ENCODE assay signal across 16 cellular contexts in genomic region chr2:201256001-201256544, GRCh38. TPM values are rescaled to one million over a fixed set of nuclear protein-coding genes. Genes with fewer than 3 reads are reported as not detected.
DNase-seq lines count a peak whose midpoint lies in the region; ATAC-seq, FAIRE-seq and TF ChIP-seq lines count a peak whose summit lies in the region.
"Had no signal": no experiment of that assay in that cellular context is flagged by ENCODE, and none has a peak within 500 bp of the region (broad histone marks: within the 10 kb centered on the region; RNA-seq: fewer than 3 reads in every experiment).

No MANE protein-coding gene starts in this region.

- TF ChIP-seq RAD21 in A549 (conservative IDR thresholded peaks at IDR 0.05 in 1 of 2, IDR thresholded peaks at IDR 0.05 in 1 of 2), result no peak

- TF ChIP-seq EP300 in A549 (IDR thresholded peaks at IDR 0.05), result no peak

- no peak overlapping the region for H3K9ac ChIP-seq in kidney (ENCODE audit: low read length in 2 of 2)

- H3K36me3 ChIP-seq in Caco-2 (ENCODE audit: control insufficient read depth, insufficient read depth, low read length) (no peaks in the 10 kb centered on the region), esophagus (ENCODE audit: control insufficient read depth in 2 of 2, insufficient read depth in 2 of 2, low read length in 1 of 2) (peaks cover 0 to 3% of the 10 kb centered on the region in 2 donors), OCI-LY7 (ENCODE audit: insufficient read depth, low read length) (0 out of 2 replicates have a peak, but pooled peaks cover 5% of the 10 kb centered on the region), kidney (ENCODE audit: control insufficient read depth in 1 of 2, insufficient read depth in 2 of 2, low read length in 2 of 2) (no peaks in the 10 kb centered on the region)
- H3K36me3 ChIP-seq: BE2C, gastrocnemius medialis, HAP-1, Peyer's patch had no signal

- peaks cover 41% of the 10 kb centered on the region for H3K4me1 ChIP-seq in A549
- peaks cover 8% of the 10 kb centered on the region for H3K4me1 ChIP-seq in Caco-2
- H3K4me1 ChIP-seq in esophagus (ENCODE audit: control insufficient read depth in 2 of 2, insufficient read depth in 2 of 2, low read length in 1 of 2), result peaks cover 0 to 8% of the 10 kb centered on the region in 2 donors
- peaks cover 31% of the 10 kb centered on the region for H3K4me1 ChIP-seq in OCI-LY7 (ENCODE audit: insufficient read depth, low read length, poor library complexity, severe bottlenecking)
- H3K4me1 ChIP-seq in kidney (ENCODE audit: control insufficient read depth in 1 of 2, insufficient read depth in 1 of 2, low read depth in 1 of 2, low read length in 2 of 2), result peaks cover 0 to 3% of the 10 kb centered on the region in 2 donors

- H3K27ac Mint-ChIP-seq in Caco-2 (ENCODE audit: unreplicated experiment) (peak overlapping the region; percentile 93), T-helper 17 cell (peak overlapping the region; percentile 100)

- WGBS in A549 (ENCODE audit: missing lambda C conversion rate), result 85% methylated on average over 3 of the region's 3 CpGs
- WGBS in esophagus, 2 donors, result 78 to 91% methylated on average over 3 of the region's 3 CpGs

- H4K20me1 ChIP-seq in OCI-LY7 (ENCODE audit: insufficient read depth, low read length), result no peaks in the 10 kb centered on the region

- H3K27ac ChIP-seq in A549 (peak overlapping the region; percentile 38 to 61; a peak in 5 of 6 replicates), esophagus (ENCODE audit: low read depth in 2 of 2, low read length in 1 of 2) (peak overlapping the region; percentile 11 to 13), OCI-LY7 (ENCODE audit: low read depth, low read length, poor library complexity, severe bottlenecking) (no peak overlapping the region), kidney (ENCODE audit: low read depth in 2 of 2, low read length in 2 of 2) (no peak overlapping the region)
- H3K27ac ChIP-seq: gastrocnemius medialis had no signal

- TF ChIP-seq CTCF in A549 (IDR thresholded peaks at IDR 0.05) (no peak), Caco-2 (IDR thresholded peaks at IDR 0.05; ENCODE audit: insufficient read depth in 1 of 2, low read depth in 1 of 2, low read length in 1 of 2, severe bottlenecking in 1 of 2, unreplicated experiment in 1 of 2) (no peak), OCI-LY7 (conservative IDR thresholded peaks at IDR 0.05; ENCODE audit: low read length) (no peak), kidney (IDR thresholded peaks at IDR 0.05; ENCODE audit: borderline replicate concordance, extremely low read depth, insufficient read depth) (no peak)

- no peak for TF ChIP-seq POLR2A in A549 (IDR thresholded peaks at IDR 0.05; ENCODE audit: low read length)

- no peaks in the 10 kb centered on the region for H3K9me2 ChIP-seq in OCI-LY7 (ENCODE audit: insufficient read depth, low read length)

- H3K79me2 ChIP-seq in OCI-LY7 (ENCODE audit: insufficient read depth, low read depth, low read length), result peaks cover 24% of the 10 kb centered on the region

- H3K36me3 Mint-ChIP-seq in Caco-2 (ENCODE audit: insufficient read depth, unreplicated experiment), result peaks cover 9% of the 10 kb centered on the region
- H3K36me3 Mint-ChIP-seq in T-helper 17 cell (ENCODE audit: low read depth), result peaks cover 7% of the 10 kb centered on the region

- no peak for FAIRE-seq in A549 (lab: Jason Lieb, UNC)
- no peak for FAIRE-seq in kidney (lab: Jason Lieb, UNC)

- H3K9me3 ChIP-seq in A549 (no peaks in the 10 kb centered on the region), Caco-2 (no peaks in the 10 kb centered on the region), T-helper 17 cell (ENCODE audit: control insufficient read depth, low read length, poor library complexity, severe bottlenecking) (no peaks in the 10 kb centered on the region), esophagus (ENCODE audit: control insufficient read depth in 2 of 2, insufficient read depth in 1 of 2, low read depth in 1 of 2, low read length in 1 of 2) (no peaks in the 10 kb centered on the region), OCI-LY7 (ENCODE audit: low read length) (no peaks in the 10 kb centered on the region), kidney (ENCODE audit: control insufficient read depth in 1 of 2, low read length in 2 of 2) (no peaks in the 10 kb centered on the region)
- H3K9me3 ChIP-seq: BE2C, gastrocnemius medialis, HAP-1, Peyer's patch had no signal

- H3K27me3 Mint-ChIP-seq in Caco-2 (ENCODE audit: insufficient read depth, unreplicated experiment) (no peaks in the 10 kb centered on the region), T-helper 17 cell (no peaks in the 10 kb centered on the region)
- H3K27me3 Mint-ChIP-seq: stimulated activated naive CD8-positive, alpha-beta T cell treated with anti-CD3 and anti-CD28 coated beads, Interleukin-15, amount 100 ng/mL, for 72 hours had no signal

- ATAC-seq in A549, result no peak
- no peak for ATAC-seq in T-helper 17 cell
- ATAC-seq in GM18870 (IDR thresholded peaks at IDR 0.05; ENCODE audit: unreplicated experiment), result no peak
- ATAC-seq: gastrocnemius medialis; stimulated activated naive CD8-positive, alpha-beta T cell treated with anti-CD3 and anti-CD28 coated beads, Interleukin-15, amount 100 ng/mL, for 72 hours had no signal

- H3K4me3 ChIP-seq in A549 (no peak overlapping the region), Caco-2 (ENCODE audit: low read depth, low read length) (no peak overlapping the region), esophagus (ENCODE audit: low read depth in 1 of 2, low read length in 2 of 2) (no peak overlapping the region), OCI-LY7 (ENCODE audit: low read depth, low read length, poor library complexity, severe bottlenecking) (no peak overlapping the region), kidney (ENCODE audit: low read length in 2 of 2) (no peak overlapping the region)
- H3K4me3 ChIP-seq: gastrocnemius medialis, HAP-1, Peyer's patch had no signal

- H3K9me3 Mint-ChIP-seq in Caco-2 (ENCODE audit: unreplicated experiment), result no peaks in the 10 kb centered on the region

- POLR2A ChIA-PET in A549 (lab: Yijun Ruan, JAX) (interaction anchor here (1.4 kb wide), 1 partner anchor 73 kb away, joined by 3 read pairs; the partner anchor contains the start of gene CASP10), Caco-2 (lab: Charles Lee) (no interaction called here), OCI-LY7 (lab: Charles Lee) (interaction anchor here (0.9 to 1.8 kb wide), 3 partner anchors 13 to 101 kb away, joined by 3 to 8 read pairs (median 5); no protein-coding TSS in a partner anchor)

- H3K4me1 Mint-ChIP-seq in Caco-2 (ENCODE audit: low read depth, unreplicated experiment), result peaks cover 8% of the 10 kb centered on the region
- peaks cover 64% of the 10 kb centered on the region for H3K4me1 Mint-ChIP-seq in T-helper 17 cell

- CTCF ChIA-PET in A549 (lab: Yijun Ruan, JAX) (no interaction called here), Caco-2 (lab: Charles Lee) (no interaction called here), OCI-LY7 (lab: Charles Lee; ENCODE audit: unreplicated experiment) (interaction anchor here (0.8 kb wide), 1 partner anchor 24 kb away, joined by 3 read pairs; no protein-coding TSS in a partner anchor)

- intact Hi-C loops in Caco-2 (cut with micrococcal nuclease; ENCODE audit: unreplicated experiment), result loop anchor here (5.0 kb wide), 1 partner anchor 106 kb away; no protein-coding TSS in a partner anchor
- intact Hi-C loops in OCI-LY7 (cut with micrococcal nuclease; ENCODE audit: unreplicated experiment), result no loop called here
- intact Hi-C loops in kidney (cut with DNase I), result no loop called here

- H3K4me3 Mint-ChIP-seq in Caco-2 (ENCODE audit: unreplicated experiment), result no peak overlapping the region
- H3K4me3 Mint-ChIP-seq in T-helper 17 cell, result peak overlapping the region; percentile 99

- no peak overlapping the region for H3K4me2 ChIP-seq in A549
- H3K4me2 ChIP-seq in OCI-LY7 (ENCODE audit: low read length), result no peak overlapping the region

- DNase-seq in A549 (ENCODE audit: low read depth in 1 of 2, low spot score in 1 of 2), result no peak
- no peak for DNase-seq in Caco-2
- no peak for DNase-seq in T-helper 17 cell
- DNase-seq in OCI-LY7 (ENCODE audit: low spot score), result no peak
- DNase-seq in kidney, result no peak
- DNase-seq in DMS153 (lab: John Stamatoyannopoulos, UW), result no peak
- DNase-seq: BE2C; gastrocnemius medialis; NCI-H1092 treated with DMSO at 0.1 percent for 48 hours; NCI-H345; Peyer's patch; stimulated activated CD4-positive, alpha-beta T cell treated with anti-CD3 and anti-CD28 coated beads, Interleukin-4, amount 100 ng/mL, for 4 hours; stimulated activated naive CD8-positive, alpha-beta T cell treated with anti-CD3 and anti-CD28 coated beads, Interleukin-15, amount 100 ng/mL, for 72 hours had no signal

- H2AFZ ChIP-seq in OCI-LY7 (ENCODE audit: low read length), result no peak overlapping the region

- BruUV-seq in Caco-2 (replicated peaks; lab: Mats Ljungman, UMichigan) (no TSS peak), OCI-LY7 (replicated peaks; lab: Mats Ljungman, UMichigan) (no TSS peak)

- no peaks in the 10 kb centered on the region for H3K27me3 ChIP-seq in Caco-2 (replicated peaks; ENCODE audit: control insufficient read depth, insufficient read depth, low read length)
- no peaks in the 10 kb centered on the region for H3K27me3 ChIP-seq in esophagus (ENCODE audit: control insufficient read depth in 1 of 2, insufficient read depth in 2 of 2, low read length in 2 of 2)
- H3K27me3 ChIP-seq: BE2C, gastrocnemius medialis, Peyer's patch had no signal

TF ChIP-seq in A549, 52 proteins besides CTCF, POLR2A, EP300 and RAD21 (continues in another document):
- no peak for TF ChIP-seq POLR2AphosphoS2 (conservative IDR thresholded peaks at IDR 0.05; ENCODE audit: low read length)
- no peak for TF ChIP-seq GATA3 (IDR thresholded peaks at IDR 0.05; ENCODE audit: borderline replicate concordance)
- TF ChIP-seq RNF2 (IDR thresholded peaks at IDR 0.05; ENCODE audit: borderline replicate concordance, low read depth), result no peak

RNA-seq across cellular contexts. Expression of gene CASP8, which starts 4.3 kb away (rescaled TPM):
- polyA plus RNA-seq in A549 (2011; rRNA removed) (57.9 and 65.2 TPM in 2 replicates), A549 (2017; fragmentation: RNase III; extraction: RNeasy Plus Mini Kit Qiagen cat#74134 plus additional on column Dnase treatment) (39.0 to 40.2 TPM (median 40.0 TPM) in 3 replicates), esophagus (10 to 100 TPM; 12.8 to 19.6 TPM), kidney (ENCODE audit: insufficient read depth, low read depth, low replicate concordance) (8.0 TPM)
- 18.9 and 20.0 TPM in 2 replicates for polyA plus RNA-seq in A549 (2012; cell fraction: cytosol; rRNA removed)
- 38.1 and 73.7 TPM in 2 replicates for polyA plus RNA-seq in A549 (2012; cell fraction: nucleus; rRNA removed)
- polyA minus RNA-seq in A549 (2011; rRNA and poly(A)+ RNA removed), result 35.2 and 35.4 TPM in 2 replicates
- total RNA-seq in Caco-2 (2022) (32.1 and 33.4 TPM in 2 replicates), T-helper 17 cell (100 to 1,000 TPM; 191 to 201 TPM), OCI-LY7 (2022) (34.7 and 35.9 TPM in 2 replicates), kidney (35.3 TPM)
- total RNA-seq in OCI-LY7 (2014; rRNA removed; shearing (Covaris generic)), result 30.5 and 32.4 TPM in 2 replicates

Comparison
In these comparisons a context has a peak if more than half of its experiments do, and no peak if none do; other contexts are left out.
1. H3K27ac ChIP-seq: peak in A549 (2 of 2) and esophagus (2 of 2); none in OCI-LY7 (single experiment) and kidney (0 of 2).